11 cellular contexts compared by ENCODE assay signal in the genomic region with DNA sequence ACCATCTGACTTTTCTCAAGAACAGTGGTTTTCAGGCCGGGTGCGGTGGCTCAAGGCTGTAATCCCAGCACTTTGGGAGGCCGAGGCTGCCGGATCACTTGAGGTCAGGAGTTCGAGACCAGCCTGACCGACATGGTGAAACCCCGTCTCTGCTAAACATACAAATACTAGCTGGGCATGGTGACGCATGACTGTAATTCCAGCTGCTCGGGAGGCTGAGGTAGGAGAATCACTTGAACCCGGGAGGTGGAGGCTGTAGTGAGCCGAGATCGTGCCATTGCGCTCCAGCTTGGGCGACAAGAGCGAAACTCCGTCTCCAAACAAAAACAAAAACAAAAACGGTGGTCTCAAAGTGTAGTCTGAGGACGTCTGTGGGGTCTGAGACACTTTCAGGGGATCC. TPM values are rescaled to one million over a fixed set of nuclear protein-coding genes. Genes with fewer than 3 reads are reported as not detected.
DNase-seq lines count a peak whose midpoint lies in the region; ATAC-seq and TF ChIP-seq lines count a peak whose summit lies in the region.
"Not testable (repeated sequence)": the region's sequence is repeated elsewhere in the genome, so short reads cannot be mapped to it uniquely, and the experiment has no call there.
"Had no signal": no experiment of that assay in that cellular context is flagged by ENCODE, and none has a peak within 500 bp of the region (broad histone marks: within the 10 kb centered on the region; RNA-seq: fewer than 3 reads in every experiment).

No MANE protein-coding gene starts in this region.

- TF ChIP-seq POLR2A in spleen (IDR thresholded peaks at IDR 0.05), result not testable (repeated sequence)

- intact Hi-C loops in activated naive CD4-positive, alpha-beta T cell treated with anti-CD3 and anti-CD28 coated beads for 36 hours (cut with micrococcal nuclease), result loop anchor here (2.0 to 5.0 kb wide), 6 partner anchors 39 to 676 kb away; partner anchors contain the start of genes RPL7L1, TOMM6 and TRERF1
- intact Hi-C loops in right cardiac atrium (cut with DNase I); spleen (cut with DNase I; ENCODE audit: low total_unique reads): not testable (repeated sequence)

- not testable (repeated sequence) for H3K9me3 ChIP-seq in BLaER1 treated with 17β-estradiol and CSF1 and Interleukin-3, amounts not matched to agents 10 nM and 100 nM (replicated peaks in 1 of 11); HUES48 (ENCODE audit: control insufficient read depth, insufficient read depth, low read length); SK-N-MC (ENCODE audit: low read depth, low read length); right cardiac atrium (ENCODE audit: control insufficient read depth, low read length); spleen

- not testable (repeated sequence) for H3K9me3 Mint-ChIP-seq in activated naive CD4-positive, alpha-beta T cell treated with anti-CD3 and anti-CD28 coated beads for 36 hours; effector memory CD8-positive, alpha-beta T cell; natural killer cell treated with Interleukin-12 subunit alpha and Interleukin-12 subunit beta and Interleukin-15 and Interleukin-18, amount 100 ng/mL, for 72 hours

- peak overlapping the region; percentile 58 for H3K4me3 Mint-ChIP-seq in activated naive CD4-positive, alpha-beta T cell treated with anti-CD3 and anti-CD28 coated beads for 36 hours
- peak overlapping the region; percentile 70 to 99 for H3K4me3 Mint-ChIP-seq in effector memory CD8-positive, alpha-beta T cell
- peak overlapping the region; percentile 78 for H3K4me3 Mint-ChIP-seq in natural killer cell treated with Interleukin-12 subunit alpha and Interleukin-12 subunit beta and Interleukin-15 and Interleukin-18, amount 100 ng/mL, for 72 hours

- peak overlapping the region in 4 of 11 experiments; percentile 75 to 86 (median 82); a peak in 3 of 22 replicates for H3K27ac ChIP-seq in BLaER1 treated with 17β-estradiol and CSF1 and Interleukin-3, amounts not matched to agents 10 nM and 100 nM
- H3K27ac ChIP-seq in HUES48 (ENCODE audit: low read depth, low read length); SK-N-MC; right cardiac atrium (ENCODE audit: low read length); spleen: not testable (repeated sequence)

- peak overlapping the region; percentile 71 to 84 (median 82) for H3K4me3 ChIP-seq in BLaER1 treated with 17β-estradiol and CSF1 and Interleukin-3, amounts not matched to agents 10 nM and 100 nM
- peak overlapping the region; percentile 86 for H3K4me3 ChIP-seq in HUES48 (ENCODE audit: low read depth, low read length)
- peak overlapping the region; percentile 98 for H3K4me3 ChIP-seq in SK-N-MC
- peak overlapping the region; percentile 100 for H3K4me3 ChIP-seq in right cardiac atrium (ENCODE audit: low read length)
- H3K4me3 ChIP-seq in spleen, result peak overlapping the region in 7 of 8 donors; percentile 66 to 85 (median 76)

- TF ChIP-seq CTCF in spleen (IDR thresholded peaks at IDR 0.05 in 8 of 11, conservative IDR thresholded peaks at IDR 0.05 in 3 of 11), result not testable (repeated sequence)

- H3K9ac ChIP-seq in BLaER1 treated with 17β-estradiol and CSF1 and Interleukin-3, amounts not matched to agents 10 nM and 100 nM, result peak overlapping the region; percentile 84 to 90 (median 89); a peak in 20 of 22 replicates
- not testable (repeated sequence) for H3K9ac ChIP-seq in HUES48 (ENCODE audit: low read depth, low read length)
- H3K9ac ChIP-seq in SK-N-MC (ENCODE audit: insufficient read length), result peak overlapping the region; percentile 99

- H3K36me3 Mint-ChIP-seq in activated naive CD4-positive, alpha-beta T cell treated with anti-CD3 and anti-CD28 coated beads for 36 hours (ENCODE audit: low read depth), result not testable (repeated sequence)
- peaks cover 29% of the 10 kb centered on the region for H3K36me3 Mint-ChIP-seq in effector memory CD8-positive, alpha-beta T cell (ENCODE audit: insufficient read depth)
- H3K36me3 Mint-ChIP-seq in natural killer cell treated with Interleukin-12 subunit alpha and Interleukin-12 subunit beta and Interleukin-15 and Interleukin-18, amount 100 ng/mL, for 72 hours, result peaks cover 16% of the 10 kb centered on the region

- H3K4me1 ChIP-seq in BLaER1 treated with 17β-estradiol and CSF1 and Interleukin-3, amounts not matched to agents 10 nM and 100 nM, result peaks cover 6 to 21% (median 18%) of the 10 kb centered on the region in 10 experiments
- not testable (repeated sequence) for H3K4me1 ChIP-seq in HUES48 (ENCODE audit: control insufficient read depth, insufficient read depth, low read length); right cardiac atrium (ENCODE audit: control insufficient read depth, insufficient read depth, low read length)
- peaks cover 13 to 65% (median 34%) of the 10 kb centered on the region in 6 donors for H3K4me1 ChIP-seq in spleen

- CTCF ChIA-PET in activated naive CD4-positive, alpha-beta T cell treated with anti-CD3 and anti-CD28 coated beads for 36 hours (lab: Charles Lee), result interaction anchor here (1.0 to 6.3 kb wide), 3 partner anchors 175 to 429 kb away, joined by 4 to 49 read pairs (median 6); partner anchors contain the start of gene TOMM6

- H3K4me1 Mint-ChIP-seq in activated naive CD4-positive, alpha-beta T cell treated with anti-CD3 and anti-CD28 coated beads for 36 hours (ENCODE audit: low read depth), result peaks cover 35% of the 10 kb centered on the region
- H3K4me1 Mint-ChIP-seq in effector memory CD8-positive, alpha-beta T cell (ENCODE audit: low read depth in 2 of 2), result peaks cover 14 to 15% of the 10 kb centered on the region in 2 donors
- H3K4me1 Mint-ChIP-seq in natural killer cell treated with Interleukin-12 subunit alpha and Interleukin-12 subunit beta and Interleukin-15 and Interleukin-18, amount 100 ng/mL, for 72 hours (ENCODE audit: low read depth in 2 of 2), result peaks cover 11 to 17% of the 10 kb centered on the region in 2 donors

- not testable (repeated sequence) for H4K20me1 ChIP-seq in BLaER1 treated with 17β-estradiol and CSF1 and Interleukin-3, amounts not matched to agents 10 nM and 100 nM

- H3K27me3 Mint-ChIP-seq in activated naive CD4-positive, alpha-beta T cell treated with anti-CD3 and anti-CD28 coated beads for 36 hours (ENCODE audit: low read depth); effector memory CD8-positive, alpha-beta T cell; natural killer cell treated with Interleukin-12 subunit alpha and Interleukin-12 subunit beta and Interleukin-15 and Interleukin-18, amount 100 ng/mL, for 72 hours: not testable (repeated sequence)

- not testable (repeated sequence) for H3K27me3 ChIP-seq in BLaER1 treated with 17β-estradiol and CSF1 and Interleukin-3, amounts not matched to agents 10 nM and 100 nM; HUES48 (ENCODE audit: control insufficient read depth, insufficient read depth, low read length); right cardiac atrium (ENCODE audit: control insufficient read depth, insufficient read depth); spleen (replicated peaks in 1 of 7)

- DNase-seq in SK-N-MC (ENCODE audit: low read depth, low spot score); activated naive CD4-positive, alpha-beta T cell treated with anti-CD3 and anti-CD28 coated beads for 36 hours; effector memory CD8-positive, alpha-beta T cell; right cardiac atrium; natural killer cell treated with Interleukin-12 subunit alpha and Interleukin-12 subunit beta and Interleukin-15 and Interleukin-18, amount 100 ng/mL, for 72 hours (ENCODE audit: low spot score); spleen: not testable (repeated sequence)

- ATAC-seq in effector memory CD8-positive, alpha-beta T cell (replicated peaks); right cardiac atrium; natural killer cell treated with Interleukin-12 subunit alpha and Interleukin-12 subunit beta and Interleukin-15 and Interleukin-18, amount 100 ng/mL, for 72 hours: not testable (repeated sequence)

- not testable (repeated sequence) for H3K27ac Mint-ChIP-seq in activated naive CD4-positive, alpha-beta T cell treated with anti-CD3 and anti-CD28 coated beads for 36 hours
- H3K27ac Mint-ChIP-seq in effector memory CD8-positive, alpha-beta T cell, result peak overlapping the region; percentile 81 to 89
- H3K27ac Mint-ChIP-seq in natural killer cell treated with Interleukin-12 subunit alpha and Interleukin-12 subunit beta and Interleukin-15 and Interleukin-18, amount 100 ng/mL, for 72 hours, result peak overlapping the region; percentile 63 to 74

- peak overlapping the region; percentile 72 to 94 (median 85) for H3K4me2 ChIP-seq in BLaER1 treated with 17β-estradiol and CSF1 and Interleukin-3, amounts not matched to agents 10 nM and 100 nM

- H3K36me3 ChIP-seq in BLaER1 treated with 17β-estradiol and CSF1 and Interleukin-3, amounts not matched to agents 10 nM and 100 nM, result peaks cover 25 to 31% (median 28%) of the 10 kb centered on the region in 11 experiments
- peaks cover 27% of the 10 kb centered on the region for H3K36me3 ChIP-seq in HUES48 (ENCODE audit: control insufficient read depth, insufficient read depth, low read length)
- H3K36me3 ChIP-seq in SK-N-MC (ENCODE audit: insufficient read depth, low read length), result peaks cover 27% of the 10 kb centered on the region
- H3K36me3 ChIP-seq in spleen, result peaks cover 2 to 28% (median 22%) of the 10 kb centered on the region in 6 donors

- WGBS in right cardiac atrium, result 83% methylated on average over 18 of the region's 18 CpGs
- 82 to 89% (median 84%) methylated on average over 18 of the region's 18 CpGs for WGBS in spleen, 5 donors

RNA-seq across cellular contexts. Expression of gene MRPS10, which starts 1.2 kb away (rescaled TPM):
- 10 to 100 TPM; 39.7 to 40.7 TPM for total RNA-seq in activated naive CD4-positive, alpha-beta T cell treated with anti-CD3 and anti-CD28 coated beads for 36 hours
- total RNA-seq in right cardiac atrium (10 to 100 TPM; 39.0 to 46.1 (median 42.0) TPM), spleen (10 to 100 TPM; 25.1 to 32.3 (median 27.7) TPM)
- polyA plus RNA-seq in right cardiac atrium (41.8 TPM), spleen (10 to 100 TPM; 17.2 to 26.1 (median 18.0) TPM)
- total RNA-seq in natural killer cell treated with Interleukin-12 subunit alpha and Interleukin-12 subunit beta and Interleukin-15 and Interleukin-18, amount 100 ng/mL, for 72 hours, result 10 to 100 TPM; 35.1 to 35.6 TPM

RNA-seq across cellular contexts. Expression of gene GUCA1B, which starts 21.7 kb away (rescaled TPM):
- total RNA-seq in activated naive CD4-positive, alpha-beta T cell treated with anti-CD3 and anti-CD28 coated beads for 36 hours, result 1 to 10 TPM; 2.5 to 2.7 TPM
- total RNA-seq in right cardiac atrium (1 to 10 TPM; 1.0 to 2.5 (median 1.6) TPM), spleen (1 to 10 TPM; 1.2 to 2.6 (median 1.9) TPM)
- polyA plus RNA-seq in right cardiac atrium (0.11 TPM), spleen (under 1 TPM; 0.70 to 0.87 (median 0.83) TPM)
- 1 to 10 TPM in 1 of 2 donors, under 1 TPM in 1; 0.95 to 2.2 TPM for total RNA-seq in natural killer cell treated with Interleukin-12 subunit alpha and Interleukin-12 subunit beta and Interleukin-15 and Interleukin-18, amount 100 ng/mL, for 72 hours
- total RNA-seq: G401 had no signal

RNA-seq across cellular contexts. Expression of gene GUCA1A, which starts 43.3 kb away (rescaled TPM):
- total RNA-seq in activated naive CD4-positive, alpha-beta T cell treated with anti-CD3 and anti-CD28 coated beads for 36 hours, result not detected
- total RNA-seq in right cardiac atrium, result not detected
- polyA plus RNA-seq in right cardiac atrium, result not detected
- not detected for total RNA-seq in natural killer cell treated with Interleukin-12 subunit alpha and Interleukin-12 subunit beta and Interleukin-15 and Interleukin-18, amount 100 ng/mL, for 72 hours
- total RNA-seq in spleen, result not detected
- polyA plus RNA-seq in spleen, result under 1 TPM in 1 of 3 donors, not detected in 2; 0.11 TPM
- total RNA-seq: G401, left cardiac atrium, omental fat pad had no signal
